Comparison of ENCODE assay signal across 23 cellular contexts in genomic region chr16:58850627-58851024, GRCh38.
"Had no signal": no experiment of that assay in that cellular context is flagged by ENCODE, and none has a peak within 500 bp of the region (broad histone marks: within the 10 kb centered on the region; RNA-seq: fewer than 3 reads in every experiment).

No MANE protein-coding gene starts in this region.

- H2AFZ ChIP-seq: neural progenitor cell had no signal

- H3K4me1 Mint-ChIP-seq: mesothelial cell of epicardium; stimulated activated memory B cell treated with anti-CD40 and anti-IgM and Interleukin-4, amounts not matched to agents 10 μg/mL and 1 μg/mL and 100 μg/mL, for 72 hours had no signal

- FAIRE-seq: keratinocyte had no signal

- H3K36me3 ChIP-seq: gastrocnemius medialis, lower lobe of right lung, neural progenitor cell, sigmoid colon, spleen had no signal

- H3K9me3 ChIP-seq: gastrocnemius medialis, lower lobe of right lung, mucosa of descending colon, psoas muscle, sigmoid colon had no signal

- H3K4me2 ChIP-seq: neural progenitor cell had no signal

- H3K27ac ChIP-seq: gastrocnemius medialis, lower lobe of right lung, neural progenitor cell, psoas muscle, sigmoid colon, spleen had no signal

- H3K4me3 Mint-ChIP-seq: effector memory CD8-positive, alpha-beta T cell; mesothelial cell of epicardium; naive B cell; natural killer cell treated with Interleukin-12 subunit alpha and Interleukin-12 subunit beta and Interleukin-15 and Interleukin-18, amount 100 ng/mL, for 72 hours; neural progenitor cell; stimulated activated memory B cell treated with anti-CD40 and anti-IgM and Interleukin-4, amounts not matched to agents 10 μg/mL and 1 μg/mL and 100 μg/mL, for 72 hours had no signal

- H3K9me3 Mint-ChIP-seq: effector memory CD8-positive, alpha-beta T cell; mesothelial cell of epicardium; natural killer cell treated with Interleukin-12 subunit alpha and Interleukin-12 subunit beta and Interleukin-15 and Interleukin-18, amount 100 ng/mL, for 72 hours; stimulated activated memory B cell treated with anti-CD40 and anti-IgM and Interleukin-4, amounts not matched to agents 10 μg/mL and 1 μg/mL and 100 μg/mL, for 72 hours had no signal

- ATAC-seq: effector memory CD8-positive, alpha-beta T cell; esophagus mucosa; gastrocnemius medialis; left ventricle myocardium superior; lower lobe of right lung; mucosa of descending colon; natural killer cell treated with Interleukin-12 subunit alpha and Interleukin-12 subunit beta and Interleukin-15 and Interleukin-18, amount 100 ng/mL, for 72 hours; psoas muscle; right cardiac atrium; stimulated activated memory B cell treated with anti-CD40 and anti-IgM and Interleukin-4, amounts not matched to agents 10 μg/mL and 1 μg/mL and 100 μg/mL, for 72 hours; stimulated activated naive CD8-positive, alpha-beta T cell treated with anti-CD3 and anti-CD28 coated beads, Interleukin-15, Interleukin-2, amounts not matched to agents 100 U/mL and 50 U/mL, for 24 hours had no signal

- DNase-seq: cortex of kidney; effector memory CD8-positive, alpha-beta T cell; foreskin fibroblast; gastrocnemius medialis; head of caudate nucleus; left ventricle myocardium superior; lower lobe of right lung; mucosa of descending colon; naive B cell; posterior cingulate gyrus; psoas muscle; right cardiac atrium; sigmoid colon; spleen; stimulated activated CD4-positive, alpha-beta T cell treated with anti-CD3 and anti-CD28 coated beads, Interleukin-4, amount 100 ng/mL, for 4 hours; stimulated activated naive CD8-positive, alpha-beta T cell treated with anti-CD3 and anti-CD28 coated beads, Interleukin-15, Interleukin-2, amounts not matched to agents 100 U/mL and 50 U/mL, for 24 hours; trophoblast cell had no signal

- H3K9ac ChIP-seq: neural progenitor cell had no signal

- H3K4me3 ChIP-seq: gastrocnemius medialis, lower lobe of right lung, mucosa of descending colon, neural progenitor cell, psoas muscle, sigmoid colon, spleen had no signal

- H3K4me1 ChIP-seq: gastrocnemius medialis, lower lobe of right lung, psoas muscle had no signal

- H3K27me3 ChIP-seq: gastrocnemius medialis, neural progenitor cell, sigmoid colon, spleen had no signal

- H3K27ac Mint-ChIP-seq: effector memory CD8-positive, alpha-beta T cell; mesothelial cell of epicardium; naive B cell; natural killer cell treated with Interleukin-12 subunit alpha and Interleukin-12 subunit beta and Interleukin-15 and Interleukin-18, amount 100 ng/mL, for 72 hours; neural progenitor cell; stimulated activated memory B cell treated with anti-CD40 and anti-IgM and Interleukin-4, amounts not matched to agents 10 μg/mL and 1 μg/mL and 100 μg/mL, for 72 hours had no signal
